Comparison of ENCODE assay signal across 9 cellular contexts in the genomic region with DNA sequence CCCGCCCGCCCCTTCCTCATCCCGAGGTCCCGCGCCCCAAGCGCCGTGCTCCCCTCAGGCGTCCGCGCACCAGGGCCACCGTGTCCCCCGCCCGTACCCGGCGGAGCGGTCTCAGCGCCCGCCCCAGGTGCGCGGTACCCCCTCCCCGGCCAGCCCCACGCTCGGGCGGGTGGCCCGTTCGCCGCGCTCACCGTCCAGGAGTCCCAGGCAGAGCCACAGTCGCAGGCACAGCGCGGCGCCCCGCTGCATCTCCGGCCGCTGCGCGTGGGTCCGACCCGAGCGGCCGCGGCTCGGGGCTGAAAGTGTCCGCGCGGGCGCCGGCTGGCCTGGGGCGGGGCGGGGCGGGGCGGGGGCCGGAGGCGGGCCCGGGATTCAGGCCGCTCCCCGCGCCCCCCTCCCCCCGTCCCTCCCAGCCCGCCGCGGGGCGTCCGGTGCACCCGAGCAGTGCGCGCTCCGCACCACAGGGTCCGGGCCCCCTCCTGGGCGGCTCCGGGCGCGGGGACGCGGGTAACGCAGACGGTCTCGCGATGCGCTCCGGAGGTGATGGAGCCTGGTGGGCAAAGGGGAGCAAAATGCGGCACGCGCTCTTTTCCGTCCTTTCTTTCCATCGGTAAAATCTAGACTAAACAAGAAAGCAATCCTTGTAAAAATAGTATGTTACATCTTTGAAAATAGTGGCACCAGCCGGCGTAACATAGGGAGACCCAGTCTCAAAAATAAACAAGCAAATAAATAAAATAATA. TPM values are rescaled to one million over a fixed set of nuclear protein-coding genes. Genes with fewer than 3 reads are reported as not detected.
DNase-seq lines count a peak whose midpoint lies in the region; ATAC-seq and TF ChIP-seq lines count a peak whose summit lies in the region.
"Had no signal": no experiment of that assay in that cellular context is flagged by ENCODE, and none has a peak within 500 bp of the region (broad histone marks: within the 10 kb centered on the region; RNA-seq: fewer than 3 reads in every experiment).

TSS of gene FLT4 (minus strand) at position 304 of the 743 bp plus-strand sequence. CDS start at position 249, 55 bp downstream.

- H3K9me3 ChIP-seq in right lobe of liver (no peaks in the 10 kb centered on the region), tibial artery (no peaks in the 10 kb centered on the region)

- H3K36me3 Mint-ChIP-seq in T-helper 2 cell treated with Interferon-gamma antibody and Interleukin-4, amounts not matched to agents 5 μg/mL and 100 μg/mL, for 36 hours (ENCODE audit: low read depth), result no peaks in the 10 kb centered on the region

- peaks cover 57% of the 10 kb centered on the region for H3K27me3 Mint-ChIP-seq in T-helper 2 cell treated with Interferon-gamma antibody and Interleukin-4, amounts not matched to agents 5 μg/mL and 100 μg/mL, for 36 hours (ENCODE audit: low read depth)

- H3K4me3 ChIP-seq in brain microvascular endothelial cell (ENCODE audit: low read depth, low read length), result peak within 1 kb of the TSS; percentile 33
- peak within 1 kb of the TSS; percentile 28 to 42 (median 33) for H3K4me3 ChIP-seq in right lobe of liver
- H3K4me3 ChIP-seq in tibial artery, result peak within 1 kb of the TSS; percentile 38 to 48

- H3K4me3 Mint-ChIP-seq in T-helper 2 cell treated with Interferon-gamma antibody and Interleukin-4, amounts not matched to agents 5 μg/mL and 100 μg/mL, for 36 hours, result peak within 1 kb of the TSS; percentile 84

- DNase-seq in T-helper 2 cell treated with Interferon-gamma antibody and Interleukin-4, amounts not matched to agents 5 μg/mL and 100 μg/mL, for 36 hours (ENCODE audit: low spot score), result no peak
- DNase-seq in T-helper 2 cell (no peak), brain microvascular endothelial cell (no peak), right lobe of liver (peak in 2 of 3 donors; percentile 40 to 54), tibial artery (peak in 1 of 2 donors; percentile 12), kidney glomerular epithelial cell (lab: John Stamatoyannopoulos, UW) (no peak), SW 1271 (lab: John Stamatoyannopoulos, UW) (no peak), NCI-H1694 treated with DMSO at 0.1 percent for 48 hours (lab: John Stamatoyannopoulos, UW) (no peak)
- DNase-seq: substantia nigra had no signal

- peak; percentile 18 to 46 (median 42) for ATAC-seq in right lobe of liver

- H3K9me3 Mint-ChIP-seq in T-helper 2 cell treated with Interferon-gamma antibody and Interleukin-4, amounts not matched to agents 5 μg/mL and 100 μg/mL, for 36 hours, result no peaks in the 10 kb centered on the region

- under 1% methylated on average over 16 of the region's 89 CpGs for WGBS in right lobe of liver (ENCODE audit: insufficient coverage, low coverage, low lambda C conversion rate, missing lambda C conversion rate)

- no peak for TF ChIP-seq CTCF in brain microvascular endothelial cell (IDR thresholded peaks at IDR 0.05; ENCODE audit: low read depth, low read length, missing control alignments)
- no peak for TF ChIP-seq CTCF in right lobe of liver (IDR thresholded peaks at IDR 0.05)
- TF ChIP-seq CTCF in tibial artery (IDR thresholded peaks at IDR 0.05), result no peak

- H3K36me3 ChIP-seq in brain microvascular endothelial cell (replicated peaks) (no peaks in the 10 kb centered on the region), right lobe of liver (no peaks in the 10 kb centered on the region), tibial artery (no peaks in the 10 kb centered on the region)

- TF ChIP-seq POLR2A in right lobe of liver (IDR thresholded peaks at IDR 0.05), result no peak

- in situ Hi-C loops in brain microvascular endothelial cell (cut with HindIII; ENCODE audit: low pct_ligation_motif_present, low sequenced_read_pairs), result no loop called here

- peaks cover 7% of the 10 kb centered on the region for H3K4me1 Mint-ChIP-seq in T-helper 2 cell treated with Interferon-gamma antibody and Interleukin-4, amounts not matched to agents 5 μg/mL and 100 μg/mL, for 36 hours (ENCODE audit: low read depth)

- H3K27ac Mint-ChIP-seq in T-helper 2 cell treated with Interferon-gamma antibody and Interleukin-4, amounts not matched to agents 5 μg/mL and 100 μg/mL, for 36 hours, result peak within 1 kb of the TSS; percentile 26

- H3K27me3 ChIP-seq in brain microvascular endothelial cell (replicated peaks) (peaks cover 26% of the 10 kb centered on the region), right lobe of liver (peaks cover 3 to 15% of the 10 kb centered on the region in 2 donors), tibial artery (peaks cover 0 to 69% of the 10 kb centered on the region in 2 donors)

- no peaks in the 10 kb centered on the region for H3K4me1 ChIP-seq in right lobe of liver
- H3K4me1 ChIP-seq in tibial artery, result peaks cover 0 to 23% (median 15%) of the 10 kb centered on the region in 4 donors

- intact Hi-C loops in right lobe of liver (cut with DNase I) (no loop called here), tibial artery (cut with DNase I; ENCODE audit: low total_unique reads) (no loop called here)

- no peak within 1 kb of the TSS for H3K27ac ChIP-seq in brain microvascular endothelial cell
- peak within 1 kb of the TSS in 1 of 3 donors; percentile 43 for H3K27ac ChIP-seq in right lobe of liver
- no peak within 1 kb of the TSS for H3K27ac ChIP-seq in tibial artery

RNA-seq across cellular contexts. Expression of gene FLT4, which starts in this region (rescaled TPM):
- total RNA-seq in right lobe of liver, result 10 to 100 TPM in 1 of 6 experiments, 1 to 10 TPM in 5; 5.3 to 15.1 (median 8.0) TPM

Comparison
In these comparisons a context has a peak if more than half of its experiments do, and no peak if none do; other contexts are left out.
1. DNase-seq: peak in right lobe of liver (2 of 3); none in T-helper 2 cell treated with Interferon-gamma antibody and Interleukin-4, amounts not matched to agents 5 μg/mL and 100 μg/mL, for 36 hours (single experiment), T-helper 2 cell (0 of 5), brain microvascular endothelial cell (single experiment), kidney glomerular epithelial cell (single experiment), SW 1271 (0 of 2) and NCI-H1694 treated with DMSO at 0.1 percent for 48 hours (single experiment).
2. Peak in every context shown above with its lines, with median percentiles within 50 percentile points of each other: H3K4me3 ChIP-seq.